ENCODE assay signal across 30 cellular contexts in the genomic region with DNA sequence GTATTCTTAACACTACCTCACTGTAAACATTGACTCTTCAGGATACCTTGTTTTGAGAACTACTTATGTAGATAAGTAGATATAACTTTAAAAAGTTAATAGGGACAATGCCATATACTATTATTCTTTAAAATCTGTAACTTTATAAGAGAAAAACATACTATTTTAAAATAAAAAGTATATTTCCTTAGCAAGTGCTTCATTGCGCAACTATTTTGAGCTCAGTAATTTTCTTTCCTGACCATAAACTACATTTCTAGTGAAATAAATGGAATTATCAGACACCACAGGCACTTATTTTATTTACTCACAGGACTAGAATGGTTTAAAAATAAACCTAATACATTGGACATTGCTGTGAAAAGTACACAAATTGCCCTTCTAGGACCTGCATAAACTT.
"Had no signal": no experiment of that assay in that cellular context is flagged by ENCODE, and none has a peak within 500 bp of the region (broad histone marks: within the 10 kb centered on the region; RNA-seq: fewer than 3 reads in every experiment).

No MANE protein-coding gene starts in this region.

- ATAC-seq: activated CD8-positive, alpha-beta T cell treated with anti-CD3 and anti-CD28 coated beads for 36 hours; activated naive CD4-positive, alpha-beta T cell treated with anti-CD3 and anti-CD28 coated beads, Interleukin-2, amount 50 U/mL, for 72 hours; body of pancreas had no signal

- FAIRE-seq: astrocyte, TTC549 had no signal

- H3K27ac ChIP-seq: adrenal gland, body of pancreas, brain microvascular endothelial cell, breast epithelium, VCaP had no signal

- DNase-seq: activated B cell treated with CpG ODN at 0.5 μM for 24 hours; activated CD4-positive, alpha-beta memory T cell treated with anti-CD3 and anti-CD28 coated beads for 36 hours; activated CD4-positive, alpha-beta T cell treated with anti-CD3 and anti-CD28 coated beads for 4 hours; activated CD4-positive, alpha-beta T cell treated with anti-CD3 and anti-CD28 coated beads, Interleukin-2, amount 10 ng/mL, durations not matched to agents 24 days and 14 days; activated CD4-positive, alpha-beta T cell treated with anti-CD3 and anti-CD28 coated beads, Interleukin-2, amount 50 U/mL, for 1 hour; activated CD4-positive, alpha-beta T cell treated with anti-CD3 and anti-CD28 coated beads, Interleukin-2, amount 50 U/mL, for 4 hours; activated CD4-positive, CD25-positive, alpha-beta regulatory T cell treated with anti-CD3 and anti-CD28 coated beads, Interleukin-2, amount 50 U/mL, for 72 hours; activated CD8-positive, alpha-beta memory T cell treated with anti-CD3 and anti-CD28 coated beads, Interleukin-2, amount 50 U/mL, for 48 hours; activated CD8-positive, alpha-beta T cell treated with anti-CD3 and anti-CD28 coated beads for 36 hours; activated effector memory CD4-positive, alpha-beta T cell treated with Interleukin-2 at 50 U/mL for 16 hours; activated gamma-delta T cell; activated naive CD4-positive, alpha-beta T cell treated with anti-CD3 and anti-CD28 coated beads, Interleukin-2, amount 10 ng/mL, durations not matched to agents 7 days and 5 days; activated naive CD4-positive, alpha-beta T cell treated with Interleukin-2 at 50 U/mL for 16 hours; activated naive CD8-positive, alpha-beta T cell treated with anti-CD3 and anti-CD28 coated beads for 36 hours; activated T-cell treated with anti-CD3 and anti-CD28 coated beads, Interleukin-2, amount 50 U/mL, for 24 hours; activated T-cell treated with anti-CD3 and anti-CD28 coated beads, Interleukin-2, amount 50 U/mL, for 48 hours; adrenal gland; amniotic stem cell; aorta; body of pancreas; brain microvascular endothelial cell; central memory CD4-positive, alpha-beta T cell; T-helper 1 cell; T-helper 2 cell; T-helper 9 cell had no signal

- H3K36me3 ChIP-seq: adrenal gland, brain microvascular endothelial cell, breast epithelium had no signal

- H3K4me1 ChIP-seq: adrenal gland, body of pancreas, breast epithelium had no signal

- H3K9me3 ChIP-seq: adrenal gland, body of pancreas, breast epithelium had no signal

- H3K4me3 ChIP-seq: adrenal gland, body of pancreas, breast epithelium had no signal

- H3K27me3 ChIP-seq: adrenal gland, body of pancreas, brain microvascular endothelial cell, breast epithelium had no signal
